Comparison of ENCODE assay signal across 9 cellular contexts in the genomic region with DNA sequence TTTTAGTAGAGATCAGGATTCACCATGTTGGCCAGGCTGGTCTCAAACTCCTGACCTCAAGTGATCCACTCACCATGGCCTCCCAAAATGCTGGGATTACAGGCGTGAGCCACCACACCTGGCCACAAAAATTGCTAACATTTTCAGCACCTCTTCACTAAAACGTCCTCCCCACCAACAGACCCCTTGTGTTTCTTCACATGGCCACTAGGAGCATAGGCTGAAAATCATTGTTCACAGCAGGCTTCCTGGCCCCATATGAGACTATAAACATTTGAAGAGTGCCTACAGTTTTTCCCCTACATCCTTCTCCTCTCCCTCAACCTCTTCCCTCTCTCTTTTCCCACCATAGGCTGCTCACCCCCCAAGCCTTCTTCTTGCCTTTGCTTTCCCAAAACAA. TPM values are rescaled to one million over a fixed set of nuclear protein-coding genes. Genes with fewer than 3 reads are reported as not detected.
DNase-seq lines count a peak whose midpoint lies in the region; ATAC-seq, FAIRE-seq and TF ChIP-seq lines count a peak whose summit lies in the region.
"Had no signal": no experiment of that assay in that cellular context is flagged by ENCODE, and none has a peak within 500 bp of the region (broad histone marks: within the 10 kb centered on the region; RNA-seq: fewer than 3 reads in every experiment).

No MANE protein-coding gene starts in this region.

- CTCF ChIA-PET in GM12878 (lab: Yijun Ruan, JAX), result interaction anchor here (0.8 kb wide), 1 partner anchor 36 kb away, joined by 4 read pairs; no protein-coding TSS in a partner anchor

- H3K9me3 Mint-ChIP-seq in neural progenitor cell, result no peaks in the 10 kb centered on the region

- POLR2A ChIA-PET in GM12878 (lab: Charles Lee), result no interaction called here

- RAD21 ChIA-PET in GM12878 (lab: Charles Lee; ENCODE audit: unreplicated experiment), result no interaction called here

- no peak overlapping the region for H3K4me3 Mint-ChIP-seq in neural progenitor cell

- H3K27ac Mint-ChIP-seq in neural progenitor cell, result no peak overlapping the region

- H3K36me3 ChIP-seq in GM12878 (ENCODE audit: control insufficient read depth in 2 of 2, insufficient read depth in 2 of 2, low read length in 1 of 2) (no peaks in the 10 kb centered on the region), neural progenitor cell (no peaks in the 10 kb centered on the region)

- FAIRE-seq in GM12878 (lab: Jason Lieb, UNC), result no peak

- H3K27me3 Mint-ChIP-seq in neural progenitor cell (ENCODE audit: insufficient read depth, low read depth), result peaks cover 2% of the 10 kb centered on the region

- no peaks in the 10 kb centered on the region for H3F3A ChIP-seq in neural progenitor cell (ENCODE audit: low read depth)

- DNase-seq in NOMO-1 treated with DMSO at 0.1 percent for 48 hours (lab: John Stamatoyannopoulos, UW; ENCODE audit: unreplicated experiment) (peak; percentile 2), NOMO-1 treated with dmso at 0.1 percent for 144 hours (lab: John Stamatoyannopoulos, UW; ENCODE audit: unreplicated experiment) (no peak), Kasumi-1 (lab: John Stamatoyannopoulos, UW) (peak; percentile 58 to 84), GM12878 (ENCODE audit: low read depth, low spot score) (no peak), neural progenitor cell (ENCODE audit: low spot score) (peak; percentile 41), T-helper 9 cell (no peak)

- H3K27me3 ChIP-seq in GM12878 (replicated peaks in 1 of 2; ENCODE audit: control insufficient read depth in 2 of 2, insufficient read depth in 2 of 2, low read length in 1 of 2) (no peaks in the 10 kb centered on the region), neural progenitor cell (no peaks in the 10 kb centered on the region)

- peaks cover 6% of the 10 kb centered on the region for H3K4me1 Mint-ChIP-seq in neural progenitor cell

- no peak overlapping the region for H3K4me3 ChIP-seq in GM12878
- no peak overlapping the region for H3K4me3 ChIP-seq in neural progenitor cell
- H3K4me3 ChIP-seq: lung had no signal

- intact Hi-C loops in GM12878 (cut with micrococcal nuclease; ENCODE audit: unreplicated experiment), result no loop called here

- TF ChIP-seq POLR2A in GM12878 (IDR thresholded peaks at IDR 0.05; ENCODE audit: low read depth, low read length), result no peak

- ATAC-seq in GM12878 (peak; percentile 96), HG02623 (IDR thresholded peaks at IDR 0.05; ENCODE audit: unreplicated experiment) (no peak), GM18858 (IDR thresholded peaks at IDR 0.05; ENCODE audit: unreplicated experiment) (no peak)

- peak; percentile 35 to 66 (median 63) for TF ChIP-seq CTCF in GM12878 (IDR thresholded peaks at IDR 0.05 in 2 of 3, conservative IDR thresholded peaks at IDR 0.05 in 1 of 3; ENCODE audit: control insufficient read depth in 2 of 3, extremely low read depth in 1 of 3, insufficient read depth in 1 of 3, low read depth in 3 of 3, low read length in 3 of 3)
- peak; percentile 56 for TF ChIP-seq CTCF in neural progenitor cell (IDR thresholded peaks at IDR 0.05)

- H3K9me3 ChIP-seq in GM12878 (replicated peaks; ENCODE audit: control insufficient read depth, insufficient read depth, low read length) (no peaks in the 10 kb centered on the region), neural progenitor cell (ENCODE audit: low read depth) (no peaks in the 10 kb centered on the region)

- WGBS in GM12878 (ENCODE audit: insufficient coverage, insufficient replicate concordance, low lambda C conversion rate, missing lambda C conversion rate), result 3% methylated on average over 2 of the region's 2 CpGs

- no peaks in the 10 kb centered on the region for H3K36me3 Mint-ChIP-seq in neural progenitor cell

- TF ChIP-seq RAD21 in GM12878 (IDR thresholded peaks at IDR 0.05; ENCODE audit: insufficient read depth, low read depth, low read length), result peak; percentile 46

- H3K79me2 ChIP-seq in GM12878 (ENCODE audit: control insufficient read depth, insufficient read depth, low read length) (no peaks in the 10 kb centered on the region), neural progenitor cell (ENCODE audit: low read depth) (no peaks in the 10 kb centered on the region)

- no peaks in the 10 kb centered on the region for H3K4me1 ChIP-seq in GM12878 (ENCODE audit: control insufficient read depth, insufficient read depth, low read length)
- H3K4me1 ChIP-seq in neural progenitor cell, result no peaks in the 10 kb centered on the region

- TF ChIP-seq EP300 in GM12878 (IDR thresholded peaks at IDR 0.05; ENCODE audit: borderline replicate concordance in 1 of 2, control insufficient read depth in 1 of 2, low read depth in 2 of 2, low read length in 2 of 2), result no peak

- no peaks in the 10 kb centered on the region for H4K20me1 ChIP-seq in GM12878 (ENCODE audit: control insufficient read depth, insufficient read depth)
- no peaks in the 10 kb centered on the region for H4K20me1 ChIP-seq in neural progenitor cell (ENCODE audit: low read depth)

- in situ Hi-C loops in GM12878 (cut with MboI), result no loop called here

- H3K27ac ChIP-seq in GM12878 (ENCODE audit: control insufficient read depth, insufficient read depth) (no peak overlapping the region), neural progenitor cell (no peak overlapping the region)

- H2AFZ ChIP-seq in GM12878 (ENCODE audit: control insufficient read depth, low read depth, low read length), result peak overlapping the region; percentile 7; the same call in 1 of the 2 replicates
- peak overlapping the region; percentile 63 for H2AFZ ChIP-seq in neural progenitor cell (replicated peaks)

- H3K9ac ChIP-seq in GM12878 (ENCODE audit: control insufficient read depth, insufficient read depth, low read length) (no peak overlapping the region), neural progenitor cell (no peak overlapping the region)

- H3K4me2 ChIP-seq in GM12878 (ENCODE audit: control insufficient read depth, insufficient read depth), result no peak overlapping the region
- no peak overlapping the region for H3K4me2 ChIP-seq in neural progenitor cell

- SMC1A ChIA-PET in GM12878 (lab: Charles Lee; ENCODE audit: uncharacterized antibody, unreplicated experiment), result interaction anchor here (1.5 kb wide), 1 partner anchor 47 kb away, joined by 3 read pairs; the partner anchor contains the start of gene ZMYM4

- no TSS peak for BruUV-seq in GM12878 (replicated peaks; lab: Mats Ljungman, UMichigan)

TF ChIP-seq in GM12878, 131 proteins besides CTCF, POLR2A, EP300 and RAD21:
- TF ChIP-seq MYC (IDR thresholded peaks at IDR 0.05; ENCODE audit: insufficient read depth, insufficient read length, insufficient replicate concordance, low read length, severe bottlenecking), result no peak
- TF ChIP-seq SMC3 (IDR thresholded peaks at IDR 0.05; ENCODE audit: borderline replicate concordance, low read length), result peak; percentile 16; the same call in 1 of the 2 replicates

RNA-seq across cellular contexts. Expression of gene SFPQ, which starts 28.0 kb away (rescaled TPM):
- total RNA-seq in GM12878 (2013; cell fraction: nucleolus; rRNA removed), result 575 and 577 TPM in 2 replicates
- total RNA-seq in GM12878 (2014; rRNA removed) (201 and 223 TPM in 2 replicates), GM12878 (2014; rRNA removed; fragmentation: Illumina TruSeq; extraction: Trizol) (384 and 393 TPM in 2 replicates), GM12878 (2021) (305 and 325 TPM in 2 replicates), neural progenitor cell (ENCODE audit: low replicate concordance) (343 and 438 TPM in 2 replicates)
- 203 TPM for polyA plus RNA-seq in GM12878 (2011; ENCODE audit: low read depth)
- polyA plus RNA-seq in GM12878 (2011; rRNA removed) (177 and 237 TPM in 2 replicates), GM12878 (2014; fragmentation: Illumina TruSeq; extraction: Trizol) (559 and 719 TPM in 2 replicates), GM12878 (2014; fragmentation: Nextera tagmentation; extraction: Ambion mirVana) (100 to 1,000 TPM in 1 of 2 experiments, 10 to 100 TPM in 1; 78.5 to 117 TPM), GM12878 (2014; rRNA removed) (257 and 273 TPM in 2 replicates), GM12878 (2016; fragmentation: Nextera tagmentation; extraction: Ambion mirVana) (100 to 1,000 TPM; 171 to 198 TPM)
- polyA plus RNA-seq in GM12878 (2011; cell fraction: cytosol; rRNA removed), result 59.6 and 65.2 TPM in 2 replicates
- 308 and 445 TPM in 2 replicates for polyA plus RNA-seq in GM12878 (2011; cell fraction: nucleus; rRNA removed)
- 220 and 322 TPM in 2 replicates for polyA plus RNA-seq in GM12878 (2012)
- polyA minus RNA-seq in GM12878 (2011; rRNA and poly(A)+ RNA removed), result 92.8 and 133 TPM in 2 replicates
- polyA minus RNA-seq in GM12878 (2011; cell fraction: cytosol; rRNA and poly(A)+ RNA removed), result 56.9 and 61.2 TPM in 2 replicates
- polyA minus RNA-seq in GM12878 (2011; cell fraction: nucleus; rRNA and poly(A)+ RNA removed), result 129 and 229 TPM in 2 replicates

RNA-seq across cellular contexts. Expression of gene ZMYM4, which starts 47.5 kb away (rescaled TPM):
- 58.7 and 61.0 TPM in 2 replicates for total RNA-seq in GM12878 (2013; cell fraction: nucleolus; rRNA removed)
- total RNA-seq in GM12878 (2014; rRNA removed) (22.1 and 27.4 TPM in 2 replicates), GM12878 (2014; rRNA removed; fragmentation: Illumina TruSeq; extraction: Trizol) (26.4 and 29.5 TPM in 2 replicates), GM12878 (2021) (37.0 and 38.4 TPM in 2 replicates), neural progenitor cell (ENCODE audit: low replicate concordance) (66.5 and 106 TPM in 2 replicates)
- 12.4 TPM for polyA plus RNA-seq in GM12878 (2011; ENCODE audit: low read depth)
- polyA plus RNA-seq in GM12878 (2011; rRNA removed) (29.8 and 46.0 TPM in 2 replicates), GM12878 (2014; fragmentation: Illumina TruSeq; extraction: Trizol) (30.4 and 36.1 TPM in 2 replicates), GM12878 (2014; fragmentation: Nextera tagmentation; extraction: Ambion mirVana) (1 to 10 TPM; 8.0 to 8.5 TPM), GM12878 (2014; rRNA removed) (18.5 and 21.2 TPM in 2 replicates), GM12878 (2016; fragmentation: Nextera tagmentation; extraction: Ambion mirVana) (10 to 100 TPM; 32.6 to 36.7 TPM)
- 14.1 and 14.2 TPM in 2 replicates for polyA plus RNA-seq in GM12878 (2011; cell fraction: cytosol; rRNA removed)
- 19.3 and 20.5 TPM in 2 replicates for polyA plus RNA-seq in GM12878 (2011; cell fraction: nucleus; rRNA removed)
- polyA plus RNA-seq in GM12878 (2012), result 13.0 and 15.6 TPM in 2 replicates
- 46.2 and 54.7 TPM in 2 replicates for polyA minus RNA-seq in GM12878 (2011; rRNA and poly(A)+ RNA removed)
- 15.4 and 21.8 TPM in 2 replicates for polyA minus RNA-seq in GM12878 (2011; cell fraction: cytosol; rRNA and poly(A)+ RNA removed)
- 19.2 and 27.1 TPM in 2 replicates for polyA minus RNA-seq in GM12878 (2011; cell fraction: nucleus; rRNA and poly(A)+ RNA removed)

Comparison
In these comparisons a context has a peak if more than half of its experiments do, and no peak if none do; other contexts are left out.
1. DNase-seq: peak in NOMO-1 treated with DMSO at 0.1 percent for 48 hours (single experiment), Kasumi-1 (2 of 2) and neural progenitor cell (single experiment); none in NOMO-1 treated with dmso at 0.1 percent for 144 hours (single experiment), GM12878 (single experiment) and T-helper 9 cell (single experiment).